8 cellular contexts compared by ENCODE assay signal in genomic region chr2:20411361-20411894, GRCh38. TPM values are rescaled to one million over a fixed set of nuclear protein-coding genes. Genes with fewer than 3 reads are reported as not detected.
DNase-seq lines count a peak whose midpoint lies in the region; ATAC-seq, FAIRE-seq and TF ChIP-seq lines count a peak whose summit lies in the region.

No MANE protein-coding gene starts in this region.

- peak; percentile 100 for ATAC-seq in GM21381 (IDR thresholded peaks at IDR 0.05; ENCODE audit: unreplicated experiment)
- ATAC-seq in pancreas, result peak; percentile 94 to 100 (median 100)
- peak; percentile 100 for ATAC-seq in upper lobe of right lung

- intact Hi-C loops in activated T-helper 2 cell treated with anti-CD3 and anti-CD28 coated beads, Interferon-gamma antibody, Interleukin-2, Interleukin-4, amounts not matched to agents 10 μg/mL and 5 μg/mL and 100 μg/mL, durations not matched to agents 14 hours and 24 hours and 36 hours (cut with micrococcal nuclease), result no loop called here
- intact Hi-C loops in pancreas (cut with DNase I) (no loop called here), upper lobe of right lung (cut with DNase I) (no loop called here)

- no peaks in the 10 kb centered on the region for H3K4me1 Mint-ChIP-seq in activated T-helper 2 cell treated with anti-CD3 and anti-CD28 coated beads, Interferon-gamma antibody, Interleukin-2, Interleukin-4, amounts not matched to agents 10 μg/mL and 5 μg/mL and 100 μg/mL, durations not matched to agents 14 hours and 24 hours and 36 hours (ENCODE audit: low read depth)

- H3K27ac ChIP-seq in pancreas (no peak overlapping the region), upper lobe of right lung (no peak overlapping the region)

- H3K27me3 Mint-ChIP-seq in activated T-helper 2 cell treated with anti-CD3 and anti-CD28 coated beads, Interferon-gamma antibody, Interleukin-2, Interleukin-4, amounts not matched to agents 10 μg/mL and 5 μg/mL and 100 μg/mL, durations not matched to agents 14 hours and 24 hours and 36 hours (ENCODE audit: low read depth), result peaks cover 37% of the 10 kb centered on the region

- TF ChIP-seq CTCF in pancreas (IDR thresholded peaks at IDR 0.05) (peak; percentile 70 to 76 (median 73)), upper lobe of right lung (IDR thresholded peaks at IDR 0.05) (peak; percentile 83)

- no peak overlapping the region for H3K4me3 Mint-ChIP-seq in activated T-helper 2 cell treated with anti-CD3 and anti-CD28 coated beads, Interferon-gamma antibody, Interleukin-2, Interleukin-4, amounts not matched to agents 10 μg/mL and 5 μg/mL and 100 μg/mL, durations not matched to agents 14 hours and 24 hours and 36 hours (ENCODE audit: low read depth)

- H3K4me3 ChIP-seq in pancreas, result no peak overlapping the region
- no peak overlapping the region for H3K4me3 ChIP-seq in upper lobe of right lung

- no peak for FAIRE-seq in pancreas (lab: Jason Lieb, UNC)

- no peaks in the 10 kb centered on the region for H3K36me3 Mint-ChIP-seq in activated T-helper 2 cell treated with anti-CD3 and anti-CD28 coated beads, Interferon-gamma antibody, Interleukin-2, Interleukin-4, amounts not matched to agents 10 μg/mL and 5 μg/mL and 100 μg/mL, durations not matched to agents 14 hours and 24 hours and 36 hours (ENCODE audit: low read depth)

- no peaks in the 10 kb centered on the region for H3K36me3 ChIP-seq in pancreas
- no peaks in the 10 kb centered on the region for H3K36me3 ChIP-seq in upper lobe of right lung

- DNase-seq in EH (ENCODE audit: low read depth), result peak; percentile 84
- peak; percentile 63 for DNase-seq in HK-2 (ENCODE audit: unreplicated experiment)
- DNase-seq in SIG-M5 (lab: John Stamatoyannopoulos, UW), result peak; percentile 23
- DNase-seq in activated T-helper 2 cell treated with anti-CD3 and anti-CD28 coated beads, Interferon-gamma antibody, Interleukin-2, Interleukin-4, amounts not matched to agents 10 μg/mL and 5 μg/mL and 100 μg/mL, durations not matched to agents 14 hours and 24 hours and 36 hours (ENCODE audit: low spot score), result peak; percentile 53
- peak; percentile 70 for DNase-seq in germinal center (ENCODE audit: low spot score)
- DNase-seq in pancreas, result peak; percentile 69 to 91 (median 86)
- peak; percentile 93 for DNase-seq in upper lobe of right lung

- no peaks in the 10 kb centered on the region for H3K27me3 ChIP-seq in pancreas
- H3K27me3 ChIP-seq in upper lobe of right lung, result no peaks in the 10 kb centered on the region

- H3K9me3 ChIP-seq in pancreas (no peaks in the 10 kb centered on the region), upper lobe of right lung (peaks cover 5% of the 10 kb centered on the region)

- H3K27ac Mint-ChIP-seq in activated T-helper 2 cell treated with anti-CD3 and anti-CD28 coated beads, Interferon-gamma antibody, Interleukin-2, Interleukin-4, amounts not matched to agents 10 μg/mL and 5 μg/mL and 100 μg/mL, durations not matched to agents 14 hours and 24 hours and 36 hours, result no peak overlapping the region

- no peaks in the 10 kb centered on the region for H3K4me1 ChIP-seq in pancreas
- H3K4me1 ChIP-seq in upper lobe of right lung, result no peaks in the 10 kb centered on the region

- H3K9me3 Mint-ChIP-seq in activated T-helper 2 cell treated with anti-CD3 and anti-CD28 coated beads, Interferon-gamma antibody, Interleukin-2, Interleukin-4, amounts not matched to agents 10 μg/mL and 5 μg/mL and 100 μg/mL, durations not matched to agents 14 hours and 24 hours and 36 hours, result peaks cover 22% of the 10 kb centered on the region

- WGBS in pancreas, 2 donors, result 13 to 14% methylated on average over 3 of the region's 3 CpGs

RNA-seq across cellular contexts. Expression of gene RHOB, which starts 35.4 kb away (rescaled TPM):
- 119 and 123 TPM in 2 replicates for total RNA-seq in activated T-helper 2 cell treated with anti-CD3 and anti-CD28 coated beads, Interferon-gamma antibody, Interleukin-2, Interleukin-4, amounts not matched to agents 10 μg/mL and 5 μg/mL and 100 μg/mL, durations not matched to agents 14 hours and 24 hours and 36 hours
- total RNA-seq in pancreas, result 10 to 100 TPM; 27.5 to 70.0 (median 52.4) TPM
- polyA plus RNA-seq in pancreas, result 10 to 100 TPM; 56.3 to 98.5 TPM
- 191 TPM for total RNA-seq in upper lobe of right lung

Comparison
In these comparisons a context has a peak if more than half of its experiments do, and no peak if none do; other contexts are left out.
1. DNase-seq: peak in every context shown above with its lines; median percentile 93 in upper lobe of right lung; 86 in pancreas; 84 in EH; 70 in germinal center; 63 in HK-2; 53 in activated T-helper 2 cell treated with anti-CD3 and anti-CD28 coated beads, Interferon-gamma antibody, Interleukin-2, Interleukin-4, amounts not matched to agents 10 μg/mL and 5 μg/mL and 100 μg/mL, durations not matched to agents 14 hours and 24 hours and 36 hours; 23 in SIG-M5.